ENCODE assay signal across 10 cellular contexts in genomic region chr1:27011058-27011764, GRCh38. TPM values are rescaled to one million over a fixed set of nuclear protein-coding genes. Genes with fewer than 3 reads are reported as not detected.
A peak's percentile ranks its signal among the peaks of the same experiment; 100 is the strongest.
DNase-seq lines count a peak whose midpoint lies in the region; ATAC-seq, FAIRE-seq and TF ChIP-seq lines count a peak whose summit lies in the region.
"Had no signal": no experiment of that assay in that cellular context is flagged by ENCODE, and none has a peak within 500 bp of the region (broad histone marks: within the 10 kb centered on the region; RNA-seq: fewer than 3 reads in every experiment).

No MANE protein-coding gene starts in this region.

- no peaks in the 10 kb centered on the region for H3K9me3 ChIP-seq in heart left ventricle
- H3K9me3 ChIP-seq in breast epithelium = no peaks in the 10 kb centered on the region
- H3K9me3 ChIP-seq in uterus = no peaks in the 10 kb centered on the region
- H3K9me3 ChIP-seq: mucosa of descending colon had no signal

- H3K4me3 ChIP-seq in heart left ventricle (peak overlapping the region in 10 of 12 donors; percentile 24 to 64 (median 54)), breast epithelium (peak overlapping the region; percentile 40 to 80 (median 64)), uterus (peak overlapping the region; percentile 46 to 52)
- H3K4me3 ChIP-seq: mucosa of descending colon had no signal

- TF ChIP-seq CTCF in heart left ventricle (IDR thresholded peaks at IDR 0.05) (no peak), breast epithelium (IDR thresholded peaks at IDR 0.05) (no peak), uterus (IDR thresholded peaks at IDR 0.05) (no peak)

- DNase-seq in heart left ventricle (peak in 2 of 5 donors; percentile 34 to 56), Right ventricle myocardium superior (no peak), breast epithelium (ENCODE audit: low spot score in 2 of 2) (peak; percentile 89 to 93), kidney tubule cell (ENCODE audit: low spot score) (peak; percentile 95), uterus (peak; percentile 80 to 87), GM12892 (ENCODE audit: insufficient read length) (no peak)
- DNase-seq in activated effector memory CD4-positive, alpha-beta T cell treated with anti-CD3 and anti-CD28 coated beads, Interleukin-2, amount 50 U/mL, for 16 hours = no peak
- DNase-seq: CD4-positive, CD25-positive, alpha-beta regulatory T cell had no signal

- H3K36me3 ChIP-seq in heart left ventricle (peaks cover 0 to 6% (median 0%) of the 10 kb centered on the region in 9 donors), breast epithelium (no peaks in the 10 kb centered on the region), uterus (no peaks in the 10 kb centered on the region)

- intact Hi-C loops in heart left ventricle (cut with DNase I) = no loop called here
- intact Hi-C loops in Right ventricle myocardium superior (cut with DNase I) = no loop called here
- intact Hi-C loops in breast epithelium (cut with DNase I; ENCODE audit: low total_unique reads) = no loop called here
- intact Hi-C loops in uterus (cut with DNase I; ENCODE audit: low total_unique reads) = no loop called here

- no peaks in the 10 kb centered on the region for H3K27me3 ChIP-seq in heart left ventricle
- H3K27me3 ChIP-seq in breast epithelium = no peaks in the 10 kb centered on the region
- no peaks in the 10 kb centered on the region for H3K27me3 ChIP-seq in uterus

- WGBS in heart left ventricle, 4 donors = 50 to 66% (median 59%) methylated on average over 6 to 15 of the region's 15 CpGs

- H3K27ac ChIP-seq in heart left ventricle (peak overlapping the region in 11 of 12 donors; percentile 39 to 92 (median 82)), breast epithelium (peak overlapping the region; percentile 92 to 94), uterus (peak overlapping the region; percentile 83 to 90)

- ATAC-seq in heart left ventricle (no peak), Right ventricle myocardium superior (ENCODE audit: poor library complexity) (no peak), GM18873 (IDR thresholded peaks at IDR 0.05; ENCODE audit: low FRiP score, unreplicated experiment) (no peak)
- ATAC-seq: mucosa of descending colon had no signal

- no peak for TF ChIP-seq POLR2A in heart left ventricle (IDR thresholded peaks at IDR 0.05)
- TF ChIP-seq POLR2A in breast epithelium (IDR thresholded peaks at IDR 0.05) = no peak
- TF ChIP-seq POLR2A in uterus (IDR thresholded peaks at IDR 0.05) = no peak
- TF ChIP-seq POLR2A in GM12892 (IDR thresholded peaks at IDR 0.05; ENCODE audit: low read depth, low read length) = no peak

- H3K4me1 ChIP-seq in heart left ventricle = peaks cover 0 to 51% (median 16%) of the 10 kb centered on the region in 12 donors
- H3K4me1 ChIP-seq in breast epithelium = peaks cover 0 to 24% of the 10 kb centered on the region in 2 donors
- H3K4me1 ChIP-seq in uterus = peaks cover 0 to 4% of the 10 kb centered on the region in 2 donors

- FAIRE-seq in GM12892 (lab: Jason Lieb, UNC) = no peak

RNA-seq across cellular contexts. Expression of gene TENT5B, which starts 1.4 kb away (rescaled TPM):
- total RNA-seq in heart left ventricle (10 to 100 TPM in 8 of 9 donors, 1 to 10 TPM in 1; 9.1 to 78.4 (median 32.6) TPM), Right ventricle myocardium superior (34.6 TPM), breast epithelium (10 to 100 TPM; 15.2 to 46.2 (median 23.9) TPM), uterus (10 to 100 TPM in 2 of 4 donors, 1 to 10 TPM in 2; 3.2 to 30.0 (median 11.9) TPM)
- polyA plus RNA-seq in heart left ventricle = 10 to 100 TPM; 19.8 to 62.2 TPM
- polyA plus RNA-seq in GM12892 (2012; ENCODE audit: missing spikeins) = not detected
- total RNA-seq: CD4-positive, CD25-positive, alpha-beta regulatory T cell had no signal
- polyA plus RNA-seq: CD4-positive, CD25-positive, alpha-beta regulatory T cell had no signal

RNA-seq across cellular contexts. Expression of gene TRNP1, which starts 17.7 kb away (rescaled TPM):
- total RNA-seq in heart left ventricle (10 to 100 TPM; 16.6 to 68.5 (median 21.7) TPM), Right ventricle myocardium superior (31.7 TPM), breast epithelium (10 to 100 TPM in 2 of 3 donors, 1 to 10 TPM in 1; 1.6 to 27.8 (median 16.7) TPM), uterus (10 to 100 TPM in 2 of 4 donors, 1 to 10 TPM in 2; 1.5 to 11.9 (median 7.2) TPM)
- polyA plus RNA-seq in heart left ventricle = 10 to 100 TPM; 18.4 to 38.9 TPM
- polyA plus RNA-seq in GM12892 (2012; ENCODE audit: missing spikeins) = not detected
- total RNA-seq: CD4-positive, CD25-positive, alpha-beta regulatory T cell had no signal
- polyA plus RNA-seq: CD4-positive, CD25-positive, alpha-beta regulatory T cell had no signal

RNA-seq across cellular contexts. Expression of gene KDF1, which starts 50.9 kb away (rescaled TPM):
- total RNA-seq in heart left ventricle (under 1 TPM in 2 of 9 donors, not detected in 7; 0.12 to 0.45 TPM), Right ventricle myocardium superior (0.35 TPM), breast epithelium (10 to 100 TPM in 2 of 3 donors, not detected in 1; 10.8 to 22.2 TPM), uterus (1 to 10 TPM in 1 of 4 donors, not detected in 3; 1.9 TPM)
- polyA plus RNA-seq in heart left ventricle = under 1 TPM in 1 of 2 donors, not detected in 1; 0.03 TPM
- polyA plus RNA-seq in GM12892 (2012; ENCODE audit: missing spikeins) = 0.15 TPM

Comparison
In these comparisons a context has a peak if more than half of its experiments do, and no peak if none do; other contexts are left out.
1. DNase-seq: peak in breast epithelium (2 of 2), kidney tubule cell (single experiment) and uterus (2 of 2); none in Right ventricle myocardium superior (single experiment), GM12892 (single experiment) and activated effector memory CD4-positive, alpha-beta T cell treated with anti-CD3 and anti-CD28 coated beads, Interleukin-2, amount 50 U/mL, for 16 hours (single experiment).
2. Peak in every context shown above with its lines, with median percentiles within 50 percentile points of each other: H3K27ac ChIP-seq and H3K4me3 ChIP-seq.